Comparison of ENCODE assay signal across 8 cellular contexts in the genomic region with DNA sequence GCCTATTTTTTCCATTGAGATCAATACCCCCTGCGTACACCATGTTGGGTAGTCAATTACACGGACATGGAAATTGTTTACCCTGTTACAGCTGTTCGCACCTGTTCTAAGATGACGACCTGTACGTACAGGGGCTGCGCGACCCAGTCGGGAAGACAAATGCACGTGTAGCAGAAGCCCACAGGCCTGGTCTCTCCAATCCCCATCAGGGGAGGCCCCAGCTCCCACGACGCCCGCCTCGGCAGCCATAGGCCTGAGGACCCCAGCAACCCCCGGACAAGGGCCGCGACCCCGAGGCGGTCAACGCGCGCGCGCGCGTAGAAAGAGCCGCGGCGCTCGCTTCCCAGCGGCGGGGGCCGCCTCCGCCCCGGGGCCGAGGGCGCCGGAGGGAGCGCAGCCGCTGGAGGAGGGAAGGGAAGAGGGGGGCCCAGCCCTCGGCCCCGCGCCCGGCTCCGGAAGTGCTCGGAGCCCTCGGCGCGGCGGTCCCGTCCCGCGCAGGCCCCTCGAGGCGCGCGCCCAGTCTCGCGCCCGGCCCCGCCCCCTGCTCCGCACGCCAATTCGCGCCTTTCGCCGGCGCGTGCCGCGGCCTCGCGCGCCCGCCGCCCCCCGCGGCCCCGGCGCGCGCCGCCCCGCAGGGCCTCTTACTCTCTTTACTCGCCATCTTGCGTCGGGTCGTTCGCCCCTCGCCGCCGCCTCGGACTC. TPM values are rescaled to one million over a fixed set of nuclear protein-coding genes. Genes with fewer than 3 reads are reported as not detected.
DNase-seq lines count a peak whose midpoint lies in the region; ATAC-seq and TF ChIP-seq lines count a peak whose summit lies in the region.

No MANE protein-coding gene starts in this region.

- H4K20me1 ChIP-seq in H9 (ENCODE audit: control insufficient read depth, insufficient read depth, insufficient read length): no peaks in the 10 kb centered on the region

- H2BK12ac ChIP-seq in H9 (ENCODE audit: insufficient read length, low read depth, low read length): peak overlapping the region; percentile 98

- H3K4me2 ChIP-seq in H9 (ENCODE audit: insufficient read depth, insufficient read length, low read length): peak overlapping the region; percentile 94

- H3K36me3 Mint-ChIP-seq in H9 (ENCODE audit: insufficient read depth in 1 of 3, low read depth in 3 of 3): peaks cover 31 to 38% (median 35%) of the 10 kb centered on the region in 3 experiments
- H3K36me3 Mint-ChIP-seq in dendritic cell treated with granulocyte-macrophage colony-stimulating factor and Interleukin-4, amounts not matched to agents 40 ng/mL and 50 ng/mL, for 4 days (ENCODE audit: low read depth): peaks cover 6% of the 10 kb centered on the region

- no peak for TF ChIP-seq CTCF in GM13976 (IDR thresholded peaks at IDR 0.05; ENCODE audit: borderline replicate concordance, control extremely low read depth, extremely low read depth, insufficient read depth, missing control alignments)
- TF ChIP-seq CTCF in H9 (conservative IDR thresholded peaks at IDR 0.05): no peak
- TF ChIP-seq CTCF in WERI-Rb-1 (IDR thresholded peaks at IDR 0.05; ENCODE audit: low read depth, low read length): no peak
- no peak for TF ChIP-seq CTCF in lower lobe of right lung (IDR thresholded peaks at IDR 0.05)

- H4K5ac ChIP-seq in H9 (ENCODE audit: insufficient read length, low read depth, low read length): no peak overlapping the region

- H3K27ac ChIP-seq in H9 (ENCODE audit: insufficient read length, low read depth, low read length) (peak overlapping the region; percentile 90), WERI-Rb-1 (peak overlapping the region; percentile 100), lower lobe of right lung (peak overlapping the region; percentile 88)

- H3K9me3 ChIP-seq in H9 (ENCODE audit: control insufficient read depth, low read depth, low read length) (no peaks in the 10 kb centered on the region), MG63 (no peaks in the 10 kb centered on the region), WERI-Rb-1 (ENCODE audit: severe bottlenecking) (no peaks in the 10 kb centered on the region), lower lobe of right lung (no peaks in the 10 kb centered on the region)

- no peak overlapping the region for H2BK5ac ChIP-seq in H9 (ENCODE audit: insufficient read length, low read length)

- peak overlapping the region; percentile 99 for H3K18ac ChIP-seq in H9 (ENCODE audit: insufficient read length, low read depth, low read length)

- peak overlapping the region; percentile 100 for H3K14ac ChIP-seq in H9 (ENCODE audit: insufficient read depth, low read length)

- H3K27ac Mint-ChIP-seq in H9: peak overlapping the region; percentile 100
- H3K27ac Mint-ChIP-seq in dendritic cell treated with granulocyte-macrophage colony-stimulating factor and Interleukin-4, amounts not matched to agents 40 ng/mL and 50 ng/mL, for 4 days: peak overlapping the region; percentile 98

- no peak overlapping the region for H4K91ac ChIP-seq in H9 (ENCODE audit: insufficient read length, low read depth, low read length)

- no peak overlapping the region; the same call in 1 of the 2 replicates for H2BK15ac ChIP-seq in H9 (ENCODE audit: low read depth, low read length)

- H2AFZ ChIP-seq in H9 (ENCODE audit: low read length): no peak overlapping the region

- H3K9me3 Mint-ChIP-seq in H9: no peaks in the 10 kb centered on the region; a peak in 1 of 5 replicates
- no peaks in the 10 kb centered on the region for H3K9me3 Mint-ChIP-seq in dendritic cell treated with granulocyte-macrophage colony-stimulating factor and Interleukin-4, amounts not matched to agents 40 ng/mL and 50 ng/mL, for 4 days

- no peaks in the 10 kb centered on the region for H3K27me3 ChIP-seq in H9 (ENCODE audit: insufficient read depth, low read length)
- no peaks in the 10 kb centered on the region for H3K27me3 ChIP-seq in MG63
- no peaks in the 10 kb centered on the region for H3K27me3 ChIP-seq in WERI-Rb-1 (ENCODE audit: insufficient read depth, low read depth, severe bottlenecking)
- H3K27me3 ChIP-seq in lower lobe of right lung (ENCODE audit: low read depth): no peaks in the 10 kb centered on the region

- H2BK20ac ChIP-seq in H9 (ENCODE audit: low read depth, low read length, poor library complexity, severe bottlenecking): no peak overlapping the region

- no peak overlapping the region for H3K56ac ChIP-seq in H9 (ENCODE audit: insufficient read length, low read depth, low read length)

- peaks cover 25% of the 10 kb centered on the region for H3K36me3 ChIP-seq in MG63
- H3K36me3 ChIP-seq in WERI-Rb-1: peaks cover 46% of the 10 kb centered on the region
- H3K36me3 ChIP-seq in lower lobe of right lung: peaks cover 4% of the 10 kb centered on the region

- H4K8ac ChIP-seq in H9 (replicated peaks; ENCODE audit: insufficient read length, low read depth, low read length): no peak overlapping the region

- peak; percentile 41 to 54 for ATAC-seq in lower lobe of right lung
- peak; percentile 53 for ATAC-seq in stimulated activated naive CD8-positive, alpha-beta T cell treated with anti-CD3 and anti-CD28 coated beads, Interleukin-15, Interleukin-2, amounts not matched to agents 100 U/mL and 50 U/mL, for 24 hours

- peak overlapping the region; percentile 96 to 98 for H3K4me3 Mint-ChIP-seq in H9
- H3K4me3 Mint-ChIP-seq in dendritic cell treated with granulocyte-macrophage colony-stimulating factor and Interleukin-4, amounts not matched to agents 40 ng/mL and 50 ng/mL, for 4 days: peak overlapping the region; percentile 98

- no peak overlapping the region; the same call in 1 of the 2 replicates for H3K4ac ChIP-seq in H9 (ENCODE audit: low read depth, low read length)

- H3K23me2 ChIP-seq in H9 (ENCODE audit: insufficient read length, low read depth, low read length, poor library complexity, severe bottlenecking): peaks cover 14% of the 10 kb centered on the region

- no CpG with 5 or more reads among the region's 92 CpGs for WGBS in H9 (ENCODE audit: extremely low coverage, insufficient read length, low lambda C conversion rate)

- H3K4me1 ChIP-seq in H9 (ENCODE audit: insufficient read depth, low read length) (peaks cover 2% of the 10 kb centered on the region; the same call in 1 of the 2 replicates), lower lobe of right lung (peaks cover 19% of the 10 kb centered on the region)

- no peak overlapping the region for H3K23ac ChIP-seq in H9 (ENCODE audit: insufficient read length, low read depth, low read length)

- DNase-seq in GM13976 (ENCODE audit: low spot score): peak; percentile 56
- peak; percentile 58 for DNase-seq in H9
- peak; percentile 59 for DNase-seq in MG63
- peak; percentile 55 for DNase-seq in WERI-Rb-1
- DNase-seq in lower lobe of right lung: peak; percentile 43
- peak; percentile 64 for DNase-seq in stimulated activated naive CD8-positive, alpha-beta T cell treated with anti-CD3 and anti-CD28 coated beads, Interleukin-15, Interleukin-2, amounts not matched to agents 100 U/mL and 50 U/mL, for 24 hours
- no peak for DNase-seq in kidney glomerular epithelial cell (lab: John Stamatoyannopoulos, UW)

- peak overlapping the region; percentile 96 for H3K9ac ChIP-seq in H9 (ENCODE audit: extremely low read depth, insufficient read length, low read length)

- intact Hi-C loops in dendritic cell treated with granulocyte-macrophage colony-stimulating factor and Interleukin-4, amounts not matched to agents 40 ng/mL and 50 ng/mL, for 4 days (cut with micrococcal nuclease): loop anchor here (5.0 kb wide), 1 partner anchor 78 kb away; the partner anchor contains the start of gene REPS2
- intact Hi-C loops in lower lobe of right lung (cut with DNase I): no loop called here

- in situ Hi-C loops in GM13976 (cut with MboI; ENCODE audit: low sequenced_read_pairs, unreplicated experiment): no loop called here

- peaks cover 3% of the 10 kb centered on the region for H3K27me3 Mint-ChIP-seq in H9 (ENCODE audit: low read depth)
- H3K27me3 Mint-ChIP-seq in dendritic cell treated with granulocyte-macrophage colony-stimulating factor and Interleukin-4, amounts not matched to agents 40 ng/mL and 50 ng/mL, for 4 days: no peaks in the 10 kb centered on the region

- peaks cover 4% of the 10 kb centered on the region for H3K79me1 ChIP-seq in H9 (ENCODE audit: insufficient read depth, low read depth, low read length, poor library complexity, severe bottlenecking)

- no peak overlapping the region for H2AK5ac ChIP-seq in H9 (ENCODE audit: insufficient read length, low read length)

- no peak overlapping the region for H3T11ph ChIP-seq in H9 (ENCODE audit: low read length)

- peak overlapping the region; percentile 73 for H3K4me3 ChIP-seq in MG63
- H3K4me3 ChIP-seq in WERI-Rb-1 (ENCODE audit: low read depth, low read length): peak overlapping the region; percentile 95
- peak overlapping the region; percentile 64 for H3K4me3 ChIP-seq in lower lobe of right lung

- H3K4me1 Mint-ChIP-seq in H9: peaks cover 38 to 50% of the 10 kb centered on the region in 2 experiments
- peaks cover 16% of the 10 kb centered on the region for H3K4me1 Mint-ChIP-seq in dendritic cell treated with granulocyte-macrophage colony-stimulating factor and Interleukin-4, amounts not matched to agents 40 ng/mL and 50 ng/mL, for 4 days (ENCODE audit: low read depth)

- H3K79me2 ChIP-seq in H9 (ENCODE audit: insufficient read depth, low read length): peaks cover 38% of the 10 kb centered on the region

- no peak overlapping the region for H2BK120ac ChIP-seq in H9 (ENCODE audit: low read depth, low read length, poor library complexity, severe bottlenecking)

RNA-seq across cellular contexts. Expression of gene RBBP7, which starts 0.6 kb away (rescaled TPM):
- 239 and 249 TPM in 2 replicates for total RNA-seq in H9 (2021)
- total RNA-seq in MG63 (2014; rRNA removed; shearing (Covaris generic); ENCODE audit: low replicate concordance): 167 and 233 TPM in 2 replicates
- 61.7 TPM for total RNA-seq in lower lobe of right lung
